Comparison of ENCODE assay signal across 2 cellular contexts in the genomic region with DNA sequence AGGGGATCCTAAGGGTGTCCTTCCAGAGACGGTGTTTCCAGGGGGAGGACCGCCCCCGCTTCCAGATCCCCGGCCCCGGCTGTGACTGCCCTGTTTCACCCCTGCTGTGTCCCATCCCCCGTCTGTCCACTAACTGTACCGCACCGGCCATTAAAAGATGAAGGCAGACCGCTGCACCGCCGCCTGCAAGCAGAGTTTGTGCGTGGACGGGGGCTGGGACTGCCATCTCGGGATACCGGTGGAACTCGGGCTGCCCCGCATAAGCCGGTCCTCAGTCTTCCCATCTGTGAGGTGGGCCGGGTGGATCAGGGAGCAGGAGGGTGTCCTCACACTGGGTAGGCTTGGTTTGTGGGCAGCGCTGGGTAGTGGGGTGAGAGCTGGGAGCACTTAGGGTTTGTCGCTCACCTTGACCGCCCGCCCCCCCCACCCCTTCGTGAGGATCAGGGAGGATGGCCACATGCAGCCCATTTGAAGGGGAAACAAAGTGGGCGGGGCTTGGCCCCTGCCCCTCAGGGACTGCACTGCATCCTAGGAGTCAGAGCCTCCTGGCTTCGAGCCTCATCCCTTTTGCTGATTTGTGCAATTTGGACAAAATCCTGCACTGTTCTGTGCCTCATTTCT.
TF ChIP-seq lines count a peak whose summit lies in the region.

No MANE protein-coding gene starts in this region.

TF ChIP-seq in IMR-90, 13 proteins besides CTCF, POLR2A, EP300 and RAD21:
- TF ChIP-seq, protein P1, sequence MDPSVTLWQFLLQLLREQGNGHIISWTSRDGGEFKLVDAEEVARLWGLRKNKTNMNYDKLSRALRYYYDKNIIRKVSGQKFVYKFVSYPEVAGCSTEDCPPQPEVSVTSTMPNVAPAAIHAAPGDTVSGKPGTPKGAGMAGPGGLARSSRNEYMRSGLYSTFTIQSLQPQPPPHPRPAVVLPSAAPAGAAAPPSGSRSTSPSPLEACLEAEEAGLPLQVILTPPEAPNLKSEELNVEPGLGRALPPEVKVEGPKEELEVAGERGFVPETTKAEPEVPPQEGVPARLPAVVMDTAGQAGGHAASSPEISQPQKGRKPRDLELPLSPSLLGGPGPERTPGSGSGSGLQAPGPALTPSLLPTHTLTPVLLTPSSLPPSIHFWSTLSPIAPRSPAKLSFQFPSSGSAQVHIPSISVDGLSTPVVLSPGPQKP (IDR thresholded peaks at IDR 0.05; ENCODE audit: borderline replicate concordance, low read depth, low read length): no peak
- no peak for TF ChIP-seq BHLHE40 (IDR thresholded peaks at IDR 0.05; ENCODE audit: low read depth, low read length)
- TF ChIP-seq RFX5 (IDR thresholded peaks at IDR 0.05; ENCODE audit: low read depth, low read length): no peak
- no peak for TF ChIP-seq FOS (IDR thresholded peaks at IDR 0.05; ENCODE audit: low read depth, low read length)
- TF ChIP-seq RCOR1 (IDR thresholded peaks at IDR 0.05; ENCODE audit: insufficient replicate concordance, low read length): no peak
- no peak for TF ChIP-seq MAFK (IDR thresholded peaks at IDR 0.05; ENCODE audit: low read depth, low read length)
- no peak for TF ChIP-seq NFE2L2 (IDR thresholded peaks at IDR 0.05; ENCODE audit: low read depth, low read length)

TF ChIP-seq in K562, 482 proteins besides CTCF, POLR2A, EP300 and RAD21:
- TF ChIP-seq GATAD2B (IDR thresholded peaks at IDR 0.05; ENCODE audit: borderline replicate concordance): no peak
- TF ChIP-seq, protein P2, sequence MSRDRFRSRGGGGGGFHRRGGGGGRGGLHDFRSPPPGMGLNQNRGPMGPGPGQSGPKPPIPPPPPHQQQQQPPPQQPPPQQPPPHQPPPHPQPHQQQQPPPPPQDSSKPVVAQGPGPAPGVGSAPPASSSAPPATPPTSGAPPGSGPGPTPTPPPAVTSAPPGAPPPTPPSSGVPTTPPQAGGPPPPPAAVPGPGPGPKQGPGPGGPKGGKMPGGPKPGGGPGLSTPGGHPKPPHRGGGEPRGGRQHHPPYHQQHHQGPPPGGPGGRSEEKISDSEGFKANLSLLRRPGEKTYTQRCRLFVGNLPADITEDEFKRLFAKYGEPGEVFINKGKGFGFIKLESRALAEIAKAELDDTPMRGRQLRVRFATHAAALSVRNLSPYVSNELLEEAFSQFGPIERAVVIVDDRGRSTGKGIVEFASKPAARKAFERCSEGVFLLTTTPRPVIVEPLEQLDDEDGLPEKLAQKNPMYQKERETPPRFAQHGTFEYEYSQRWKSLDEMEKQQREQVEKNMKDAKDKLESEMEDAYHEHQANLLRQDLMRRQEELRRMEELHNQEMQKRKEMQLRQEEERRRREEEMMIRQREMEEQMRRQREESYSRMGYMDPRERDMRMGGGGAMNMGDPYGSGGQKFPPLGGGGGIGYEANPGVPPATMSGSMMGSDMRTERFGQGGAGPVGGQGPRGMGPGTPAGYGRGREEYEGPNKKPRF (IDR thresholded peaks at IDR 0.05; ENCODE audit: low read depth, low read length): no peak
- no peak for TF ChIP-seq NFIC (IDR thresholded peaks at IDR 0.05)
- TF ChIP-seq, protein P3, sequence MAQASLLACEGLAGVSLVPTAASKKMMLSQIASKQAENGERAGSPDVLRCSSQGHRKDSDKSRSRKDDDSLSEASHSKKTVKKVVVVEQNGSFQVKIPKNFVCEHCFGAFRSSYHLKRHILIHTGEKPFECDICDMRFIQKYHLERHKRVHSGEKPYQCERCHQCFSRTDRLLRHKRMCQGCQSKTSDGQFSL (CRISPR knock-in tag; IDR thresholded peaks at IDR 0.05): 0 out of 2 replicates have a peak, but pooled peaks have one; percentile 43
- TF ChIP-seq, protein P3 (tag; IDR thresholded peaks at IDR 0.05): no peak
- TF ChIP-seq BCOR (IDR thresholded peaks at IDR 0.05): peak; percentile 50; the same call in 1 of the 2 replicates
- no peak for TF ChIP-seq CREM (IDR thresholded peaks at IDR 0.05; ENCODE audit: low read depth)
- peak; percentile 53 for TF ChIP-seq RBM25 (IDR thresholded peaks at IDR 0.05; ENCODE audit: low read depth, low read length, severe bottlenecking)
- TF ChIP-seq NEUROD1 (IDR thresholded peaks at IDR 0.05; ENCODE audit: borderline replicate concordance, low read depth, low read length, partially characterized antibody): no peak
- 0 out of 4 replicates have a peak, but pooled peaks of 1 of the 2 experiments have one; percentile 19 for TF ChIP-seq KDM1A (IDR thresholded peaks at IDR 0.05)
- TF ChIP-seq, protein P4, sequence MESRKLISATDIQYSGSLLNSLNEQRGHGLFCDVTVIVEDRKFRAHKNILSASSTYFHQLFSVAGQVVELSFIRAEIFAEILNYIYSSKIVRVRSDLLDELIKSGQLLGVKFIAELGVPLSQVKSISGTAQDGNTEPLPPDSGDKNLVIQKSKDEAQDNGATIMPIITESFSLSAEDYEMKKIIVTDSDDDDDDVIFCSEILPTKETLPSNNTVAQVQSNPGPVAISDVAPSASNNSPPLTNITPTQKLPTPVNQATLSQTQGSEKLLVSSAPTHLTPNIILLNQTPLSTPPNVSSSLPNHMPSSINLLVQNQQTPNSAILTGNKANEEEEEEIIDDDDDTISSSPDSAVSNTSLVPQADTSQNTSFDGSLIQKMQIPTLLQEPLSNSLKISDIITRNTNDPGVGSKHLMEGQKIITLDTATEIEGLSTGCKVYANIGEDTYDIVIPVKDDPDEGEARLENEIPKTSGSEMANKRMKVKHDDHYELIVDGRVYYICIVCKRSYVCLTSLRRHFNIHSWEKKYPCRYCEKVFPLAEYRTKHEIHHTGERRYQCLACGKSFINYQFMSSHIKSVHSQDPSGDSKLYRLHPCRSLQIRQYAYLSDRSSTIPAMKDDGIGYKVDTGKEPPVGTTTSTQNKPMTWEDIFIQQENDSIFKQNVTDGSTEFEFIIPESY (CRISPR knock-in tag; IDR thresholded peaks at IDR 0.05): peak; percentile 45; the same call in 1 of the 2 replicates
- TF ChIP-seq ZBTB1 (CRISPR knock-in tag; IDR thresholded peaks at IDR 0.05; ENCODE audit: borderline replicate concordance, low read depth): no peak
